In genomic region chr3:152402698-152403456, GRCh38 we compare ENCODE assay signal across 9 cellular contexts.
DNase-seq lines count a peak whose midpoint lies in the region; ATAC-seq, FAIRE-seq and TF ChIP-seq lines count a peak whose summit lies in the region.
"Had no signal": no experiment of that assay in that cellular context is flagged by ENCODE, and none has a peak within 500 bp of the region (broad histone marks: within the 10 kb centered on the region; RNA-seq: fewer than 3 reads in every experiment).

No MANE protein-coding gene starts in this region.

- no peaks in the 10 kb centered on the region for H3K27me3 ChIP-seq in breast epithelium

- no peaks in the 10 kb centered on the region for H3K9me3 Mint-ChIP-seq in natural killer cell treated with Interleukin-12 subunit alpha and Interleukin-12 subunit beta and Interleukin-15 and Interleukin-18, amount 100 ng/mL, for 72 hours

- H3K4me1 ChIP-seq in breast epithelium = peaks cover 0 to 10% of the 10 kb centered on the region in 2 donors

- peak; percentile 47 for ATAC-seq in HG03432 (IDR thresholded peaks at IDR 0.05; ENCODE audit: unreplicated experiment)
- ATAC-seq in natural killer cell treated with Interleukin-12 subunit alpha and Interleukin-12 subunit beta and Interleukin-15 and Interleukin-18, amount 100 ng/mL, for 72 hours = peak; percentile 62 to 63

- no peaks in the 10 kb centered on the region for H3K27me3 Mint-ChIP-seq in natural killer cell treated with Interleukin-12 subunit alpha and Interleukin-12 subunit beta and Interleukin-15 and Interleukin-18, amount 100 ng/mL, for 72 hours

- no peak overlapping the region for H3K4me3 ChIP-seq in breast epithelium

- H3K27ac Mint-ChIP-seq in natural killer cell treated with Interleukin-12 subunit alpha and Interleukin-12 subunit beta and Interleukin-15 and Interleukin-18, amount 100 ng/mL, for 72 hours = peak overlapping the region; percentile 52 to 89

- intact Hi-C loops in breast epithelium (cut with DNase I; ENCODE audit: low total_unique reads) = no loop called here

- H3K27ac ChIP-seq in breast epithelium = peak overlapping the region; percentile 4 to 66

- H3K4me3 Mint-ChIP-seq in natural killer cell treated with Interleukin-12 subunit alpha and Interleukin-12 subunit beta and Interleukin-15 and Interleukin-18, amount 100 ng/mL, for 72 hours = peak overlapping the region; percentile 25

- no peak for FAIRE-seq in urothelium cell line (lab: Jason Lieb, UNC)

- TF ChIP-seq POLR2A in breast epithelium (IDR thresholded peaks at IDR 0.05) = no peak

- DNase-seq in EH (ENCODE audit: low read depth) (peak; percentile 32), breast epithelium (ENCODE audit: low spot score in 2 of 2) (no peak), urothelium cell line (ENCODE audit: low spot score) (no peak), glomerular visceral epithelial cell (ENCODE audit: extremely low spot score) (no peak)
- DNase-seq in natural killer cell treated with Interleukin-12 subunit alpha and Interleukin-12 subunit beta and Interleukin-15 and Interleukin-18, amount 100 ng/mL, for 72 hours (ENCODE audit: low spot score) = no peak
- no peak for DNase-seq in stimulated activated naive CD4-positive, alpha-beta T cell treated with Interleukin-2 at 50 U/mL for 16 hours (lab: John Stamatoyannopoulos, UW)
- no peak for DNase-seq in stimulated activated CD4-positive, alpha-beta T cell treated with anti-CD3 and anti-CD28 coated beads, Interleukin-2, amount 100 ng/mL, for 24 hours
- DNase-seq: MV-4-11 had no signal

- H3K9me3 ChIP-seq in breast epithelium = no peaks in the 10 kb centered on the region

- TF ChIP-seq CTCF in breast epithelium (IDR thresholded peaks at IDR 0.05) = no peak

- H3K36me3 Mint-ChIP-seq in natural killer cell treated with Interleukin-12 subunit alpha and Interleukin-12 subunit beta and Interleukin-15 and Interleukin-18, amount 100 ng/mL, for 72 hours = no peaks in the 10 kb centered on the region

- peaks cover 57 to 80% of the 10 kb centered on the region in 2 donors for H3K4me1 Mint-ChIP-seq in natural killer cell treated with Interleukin-12 subunit alpha and Interleukin-12 subunit beta and Interleukin-15 and Interleukin-18, amount 100 ng/mL, for 72 hours (ENCODE audit: low read depth in 2 of 2)

- no peaks in the 10 kb centered on the region for H3K36me3 ChIP-seq in breast epithelium
